In the genomic region with DNA sequence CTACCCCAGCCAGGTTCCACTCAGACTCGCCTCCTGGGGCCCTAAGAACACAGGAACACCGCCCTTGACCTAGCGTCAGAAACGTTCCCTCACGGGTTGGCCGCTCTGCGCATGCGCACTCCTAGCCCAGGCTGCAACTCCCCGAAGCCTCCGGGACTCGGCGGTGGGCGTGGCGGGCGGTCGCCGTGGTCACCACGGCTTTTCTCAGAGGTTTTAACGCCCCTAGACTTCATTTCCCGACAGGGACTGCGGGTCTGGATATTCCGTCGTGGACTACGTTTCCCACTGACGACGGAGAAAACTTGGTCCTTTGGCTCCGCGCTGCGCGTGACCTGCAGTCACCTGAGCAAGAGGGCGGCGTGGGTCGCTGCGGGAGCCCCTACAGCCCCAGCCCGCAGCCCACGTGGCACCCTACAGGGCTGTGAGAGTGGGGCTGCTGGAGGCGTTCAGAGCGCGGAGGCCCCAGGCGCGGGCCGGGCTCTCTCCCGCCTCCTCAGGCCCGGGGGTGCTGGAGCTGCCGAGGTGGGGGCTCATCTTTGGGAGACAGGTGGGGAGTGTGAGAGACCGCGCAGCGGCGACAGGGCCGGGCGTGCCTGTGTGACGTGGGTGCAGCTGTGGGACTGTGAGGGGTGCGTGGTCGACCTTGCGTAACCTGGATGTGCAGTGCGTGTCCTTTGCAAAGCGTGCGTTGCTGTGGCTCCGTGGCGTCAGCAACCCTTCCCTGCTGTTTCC, we compare ENCODE assay signal across 8 cellular contexts. TPM values are rescaled to one million over a fixed set of nuclear protein-coding genes. Genes with fewer than 3 reads are reported as not detected.
DNase-seq lines count a peak whose midpoint lies in the region; ATAC-seq lines count a peak whose summit lies in the region.

No MANE protein-coding gene starts in this region.

- no peaks in the 10 kb centered on the region for H3K36me3 Mint-ChIP-seq in dendritic cell treated with granulocyte-macrophage colony-stimulating factor and Interleukin-4, amounts not matched to agents 40 ng/mL and 50 ng/mL, for 4 days (ENCODE audit: low read depth)

- ATAC-seq in HG03342 (IDR thresholded peaks at IDR 0.05; ENCODE audit: unreplicated experiment) (no peak), HG03565 (IDR thresholded peaks at IDR 0.05; ENCODE audit: unreplicated experiment) (no peak)

- H3K4me1 Mint-ChIP-seq in dendritic cell treated with granulocyte-macrophage colony-stimulating factor and Interleukin-4, amounts not matched to agents 40 ng/mL and 50 ng/mL, for 4 days (ENCODE audit: low read depth), result peaks cover 6% of the 10 kb centered on the region

- H3K4me3 Mint-ChIP-seq in dendritic cell treated with granulocyte-macrophage colony-stimulating factor and Interleukin-4, amounts not matched to agents 40 ng/mL and 50 ng/mL, for 4 days, result peak overlapping the region; percentile 57

- H3K27me3 Mint-ChIP-seq in dendritic cell treated with granulocyte-macrophage colony-stimulating factor and Interleukin-4, amounts not matched to agents 40 ng/mL and 50 ng/mL, for 4 days, result peaks cover 13% of the 10 kb centered on the region

- intact Hi-C loops in dendritic cell treated with granulocyte-macrophage colony-stimulating factor and Interleukin-4, amounts not matched to agents 40 ng/mL and 50 ng/mL, for 4 days (cut with micrococcal nuclease), result no loop called here

- peaks cover 95% of the 10 kb centered on the region for H3K9me3 Mint-ChIP-seq in dendritic cell treated with granulocyte-macrophage colony-stimulating factor and Interleukin-4, amounts not matched to agents 40 ng/mL and 50 ng/mL, for 4 days

- no peak overlapping the region for H3K27ac Mint-ChIP-seq in dendritic cell treated with granulocyte-macrophage colony-stimulating factor and Interleukin-4, amounts not matched to agents 40 ng/mL and 50 ng/mL, for 4 days

- DNase-seq in GM04504 (ENCODE audit: low read depth) (peak; percentile 14), RPMI7951 (ENCODE audit: low read depth) (peak; percentile 36), left kidney (ENCODE audit: low read depth, low spot score) (peak; percentile 95), GOT3 (lab: John Stamatoyannopoulos, UW) (no peak)
- peak; percentile 58 for DNase-seq in stimulated activated CD4-positive, alpha-beta T cell treated with anti-CD3 and anti-CD28 coated beads, Interleukin-15, amount 100 ng/mL, for 24 hours

RNA-seq across cellular contexts. Expression of a gene that starts 38.0 kb away (rescaled TPM):
- total RNA-seq in RPMI7951 (2014; rRNA removed; shearing (Covaris generic)), result 3.1 and 4.9 TPM in 2 replicates
